ENCODE assay signal across 21 cellular contexts in genomic region chr6:137893726-137894125, GRCh38. TPM values are rescaled to one million over a fixed set of nuclear protein-coding genes. Genes with fewer than 3 reads are reported as not detected.
DNase-seq lines count a peak whose midpoint lies in the region; ATAC-seq and TF ChIP-seq lines count a peak whose summit lies in the region.
"Had no signal": no experiment of that assay in that cellular context is flagged by ENCODE, and none has a peak within 500 bp of the region (broad histone marks: within the 10 kb centered on the region; RNA-seq: fewer than 3 reads in every experiment).

No MANE protein-coding gene starts in this region.

- H3K4me1 ChIP-seq in mammary epithelial cell (ENCODE audit: insufficient read depth, low read length): peaks cover 34% of the 10 kb centered on the region
- peaks cover 26% of the 10 kb centered on the region for H3K4me1 ChIP-seq in RWPE2 (ENCODE audit: insufficient read depth, poor library complexity, severe bottlenecking)
- no peaks in the 10 kb centered on the region for H3K4me1 ChIP-seq in gastrocnemius medialis

- CTCF ChIA-PET in mammary epithelial cell (lab: Charles Lee; ENCODE audit: low non-redundant PET) (interaction anchor here (0.6 to 1.0 kb wide), 2 partner anchors 9 to 17 kb away, joined by 4 to 14 read pairs; no protein-coding TSS in a partner anchor), MCF 10A (lab: Yijun Ruan, JAX) (interaction anchor here (0.7 to 1.1 kb wide), 2 partner anchors 17 to 299 kb away, joined by 3 read pairs; no protein-coding TSS in a partner anchor)

- H4K20me1 ChIP-seq in mammary epithelial cell (ENCODE audit: insufficient read depth, low read length): no peaks in the 10 kb centered on the region

- peak; percentile 66 for DNase-seq in mammary epithelial cell
- DNase-seq in MCF 10A (ENCODE audit: unreplicated experiment): no peak
- no peak for DNase-seq in RWPE2 (ENCODE audit: low spot score)
- DNase-seq in fibroblast of the aortic adventitia (ENCODE audit: low read depth): peak; percentile 63
- no peak for DNase-seq in NCI-H345 treated with DMSO at 0.1 percent for 48 hours (lab: John Stamatoyannopoulos, UW; ENCODE audit: unreplicated experiment)
- no peak for DNase-seq in gastrocnemius medialis
- DNase-seq in DMS114 treated with DMSO at 0.1 percent for 48 hours (lab: John Stamatoyannopoulos, UW; ENCODE audit: unreplicated experiment): no peak
- DNase-seq: 8988T, COR-L47, DMS53, KBM-7, NCI-H1092, NCI-H1694, NCI-H2107, NCI-H446, SIG-M5 had no signal

- no peaks in the 10 kb centered on the region for H3K27me3 Mint-ChIP-seq in MCF 10A (ENCODE audit: insufficient read depth, unreplicated experiment)

- intact Hi-C loops in mammary epithelial cell (cut with micrococcal nuclease): loop anchor here (2.0 kb wide), 2 partner anchors 23 to 33 kb away; no protein-coding TSS in a partner anchor
- intact Hi-C loops in MCF 10A (cut with micrococcal nuclease): no loop called here
- intact Hi-C loops in gastrocnemius medialis (cut with DNase I; ENCODE audit: low total_unique reads): no loop called here

- no peak overlapping the region for H3K4me3 Mint-ChIP-seq in MCF 10A (ENCODE audit: unreplicated experiment)

- ATAC-seq in RWPE2 (ENCODE audit: low read depth) (0 out of 3 replicates have a peak, but pooled peaks have one; percentile 44), gastrocnemius medialis (no peak), HG03342 (IDR thresholded peaks at IDR 0.05; ENCODE audit: unreplicated experiment) (no peak)
- ATAC-seq: HCT116, Panc1 had no signal

- peaks cover 7% of the 10 kb centered on the region for H3K4me1 Mint-ChIP-seq in MCF 10A (ENCODE audit: insufficient read depth, unreplicated experiment)

- H3K36me3 Mint-ChIP-seq in MCF 10A (ENCODE audit: insufficient read depth, unreplicated experiment): no peaks in the 10 kb centered on the region

- no peak overlapping the region for H3K27ac Mint-ChIP-seq in MCF 10A (ENCODE audit: low read depth, unreplicated experiment)

- in situ Hi-C loops in mammary epithelial cell (cut with MboI; ENCODE audit: low sequenced_read_pairs in 2 of 2): no loop called here
- in situ Hi-C loops in gastrocnemius medialis (cut with MboI; ENCODE audit: low sequenced_read_pairs in 4 of 4): no loop called here

- no peaks in the 10 kb centered on the region for H3K36me3 ChIP-seq in mammary epithelial cell (ENCODE audit: insufficient read depth, low read length)
- no peaks in the 10 kb centered on the region for H3K36me3 ChIP-seq in RWPE2 (ENCODE audit: low read depth)
- no peaks in the 10 kb centered on the region for H3K36me3 ChIP-seq in gastrocnemius medialis

- TF ChIP-seq POLR2A in gastrocnemius medialis (IDR thresholded peaks at IDR 0.05): no peak

- no peak overlapping the region for H2AFZ ChIP-seq in mammary epithelial cell (ENCODE audit: low read depth, low read length)

- no TSS peak for BruUV-seq in mammary epithelial cell (replicated peaks; lab: Mats Ljungman, UMichigan)
- no TSS peak for BruUV-seq in MCF 10A (replicated peaks; lab: Mats Ljungman, UMichigan)

- H3K4me2 ChIP-seq in mammary epithelial cell (ENCODE audit: insufficient read depth, low read depth, low read length): peak overlapping the region; percentile 48

- H3K4me3 ChIP-seq in mammary epithelial cell (replicated peaks in 1 of 3; ENCODE audit: insufficient read depth in 1 of 3, low read depth in 2 of 3, low read length in 3 of 3): peak overlapping the region in 1 of 3 experiments; percentile 11
- H3K4me3 ChIP-seq in RWPE2 (ENCODE audit: severe bottlenecking): no peak overlapping the region
- H3K4me3 ChIP-seq in fibroblast of the aortic adventitia (ENCODE audit: low read depth, low read length): no peak overlapping the region
- no peak overlapping the region for H3K4me3 ChIP-seq in gastrocnemius medialis

- peak overlapping the region; percentile 26 for H3K9ac ChIP-seq in mammary epithelial cell (ENCODE audit: insufficient read depth, low read length)

- POLR2A ChIA-PET in MCF 10A (lab: Yijun Ruan, JAX): interaction anchor here (0.7 to 2.0 kb wide), 7 partner anchors 10 to 50 kb away, joined by 3 to 7 read pairs (median 4); no protein-coding TSS in a partner anchor

- dilution Hi-C loops in mammary epithelial cell (cut with HindIII; ENCODE audit: low sequenced_read_pairs): no loop called here

- H3K27me3 ChIP-seq in mammary epithelial cell (ENCODE audit: insufficient read depth, low read length) (no peaks in the 10 kb centered on the region), RWPE2 (ENCODE audit: insufficient read depth, poor library complexity, severe bottlenecking) (no peaks in the 10 kb centered on the region), gastrocnemius medialis (no peaks in the 10 kb centered on the region)

- peaks cover 15% of the 10 kb centered on the region for H3K9me3 Mint-ChIP-seq in MCF 10A (ENCODE audit: unreplicated experiment)

- H3K27ac ChIP-seq in mammary epithelial cell (ENCODE audit: insufficient read depth, low read depth, low read length) (peak overlapping the region; percentile 85), RWPE2 (ENCODE audit: poor library complexity, severe bottlenecking) (peak overlapping the region; percentile 38), gastrocnemius medialis (no peak overlapping the region)
- H3K27ac ChIP-seq: C4-2B, HL-60 had no signal

- WGBS in mammary epithelial cell (ENCODE audit: low coverage, missing lambda C conversion rate): 100% methylated on average over 2 of the region's 2 CpGs

- TF ChIP-seq CTCF in mammary epithelial cell (conservative IDR thresholded peaks at IDR 0.05 in 1 of 2, IDR thresholded peaks at IDR 0.05 in 1 of 2; ENCODE audit: extremely low read depth in 1 of 2, insufficient read depth in 1 of 2, low read depth in 1 of 2, low read length in 2 of 2) (no peak), MCF 10A (IDR thresholded peaks at IDR 0.05; ENCODE audit: unreplicated experiment) (no peak), RWPE2 (IDR thresholded peaks at IDR 0.05; ENCODE audit: poor library complexity, severe bottlenecking) (no peak), fibroblast of the aortic adventitia (IDR thresholded peaks at IDR 0.05; ENCODE audit: insufficient read depth, low read length) (no peak), gastrocnemius medialis (IDR thresholded peaks at IDR 0.05 in 4 of 5, conservative IDR thresholded peaks at IDR 0.05 in 1 of 5) (no peak)

- H3K9me3 ChIP-seq in mammary epithelial cell (replicated peaks; ENCODE audit: insufficient read depth, low read length) (no peaks in the 10 kb centered on the region), RWPE2 (ENCODE audit: severe bottlenecking) (no peaks in the 10 kb centered on the region), gastrocnemius medialis (no peaks in the 10 kb centered on the region)

- no peaks in the 10 kb centered on the region for H3K79me2 ChIP-seq in mammary epithelial cell (ENCODE audit: insufficient read depth, low read length)

RNA-seq across cellular contexts. Expression of gene TNFAIP3, which starts 26.7 kb away (rescaled TPM):
- 100 to 1,000 TPM in 1 of 2 donors, 1 to 10 TPM in 1; 5.2 to 117 TPM for total RNA-seq in mammary epithelial cell
- polyA plus RNA-seq in mammary epithelial cell: 12.2 TPM
- polyA minus RNA-seq in mammary epithelial cell: 14.5 TPM
- 38.2 and 52.8 TPM in 2 replicates for total RNA-seq in MCF 10A (2022)
- total RNA-seq in fibroblast of the aortic adventitia (ENCODE audit: low replicate concordance): 7.0 and 19.9 TPM in 2 replicates
- total RNA-seq in gastrocnemius medialis: 1 to 10 TPM; 2.6 to 7.1 (median 4.7) TPM

Comparison
In these comparisons a context has a peak if more than half of its experiments do, and no peak if none do; other contexts are left out.
1. DNase-seq: peak in mammary epithelial cell (single experiment) and fibroblast of the aortic adventitia (single experiment); none in MCF 10A (single experiment), RWPE2 (single experiment), NCI-H345 treated with DMSO at 0.1 percent for 48 hours (single experiment), gastrocnemius medialis (0 of 2) and DMS114 treated with DMSO at 0.1 percent for 48 hours (single experiment).
2. H3K27ac ChIP-seq: peak in mammary epithelial cell (single experiment) and RWPE2 (single experiment); none in gastrocnemius medialis (0 of 4).